Comparison of ENCODE assay signal across 8 cellular contexts in genomic region chr6:26054659-26054936, GRCh38. TPM values are rescaled to one million over a fixed set of nuclear protein-coding genes. Genes with fewer than 3 reads are reported as not detected.
DNase-seq lines count a peak whose midpoint lies in the region; ATAC-seq and TF ChIP-seq lines count a peak whose summit lies in the region.

No MANE protein-coding gene starts in this region.

- no peaks in the 10 kb centered on the region for H3K36me3 ChIP-seq in SJSA1
- no peaks in the 10 kb centered on the region for H3K36me3 ChIP-seq in sigmoid colon

- intact Hi-C loops in sigmoid colon (cut with DNase I): loop anchor here (1.0 to 2.0 kb wide), 2 partner anchors 9 to 22 kb away; a partner anchor contains a TSS

- ATAC-seq in GM21717 (IDR thresholded peaks at IDR 0.05; ENCODE audit: unreplicated experiment) (peak; percentile 0), GM21737 (IDR thresholded peaks at IDR 0.05; ENCODE audit: unreplicated experiment) (no peak)

- H3K27ac ChIP-seq in SJSA1: peak overlapping the region; percentile 91
- peak overlapping the region; percentile 88 to 99 (median 97) for H3K27ac ChIP-seq in sigmoid colon

- no peak for TF ChIP-seq CTCF in fibroblast of mammary gland (conservative IDR thresholded peaks at IDR 0.05; ENCODE audit: control insufficient read depth, insufficient read depth, low read depth, low read length)
- TF ChIP-seq CTCF in sigmoid colon (IDR thresholded peaks at IDR 0.05): no peak

- WGBS in sigmoid colon, 2 donors: 5 to 7% methylated on average over 6 of the region's 6 CpGs

- H3K4me1 ChIP-seq in SJSA1 (replicated peaks): peaks cover 20% of the 10 kb centered on the region
- H3K4me1 ChIP-seq in sigmoid colon: peaks cover 2 to 15% (median 7%) of the 10 kb centered on the region in 4 donors

- DNase-seq in SJSA1 (ENCODE audit: low read depth in 1 of 2, low spot score in 2 of 2) (no peak), fibroblast of mammary gland (ENCODE audit: low read depth) (no peak), sigmoid colon (no peak), NCI-H524 treated with DMSO at 0.1 percent for 48 hours (lab: John Stamatoyannopoulos, UW) (no peak)
- DNase-seq in stimulated activated CD4-positive, alpha-beta T cell treated with anti-CD3 and anti-CD28 coated beads, Interleukin-12 subunit alpha, Interleukin-12 subunit beta, amount 100 ng/mL, for 4 hours: no peak
- DNase-seq in activated CD4-positive, CD25-positive, alpha-beta regulatory T cell (lab: John Stamatoyannopoulos, UW): no peak

- no peak for TF ChIP-seq POLR2A in sigmoid colon (IDR thresholded peaks at IDR 0.05)

- no peaks in the 10 kb centered on the region for H3K9me3 ChIP-seq in SJSA1 (replicated peaks)
- H3K9me3 ChIP-seq in sigmoid colon: no peaks in the 10 kb centered on the region

- no peak for TF ChIP-seq EP300 in sigmoid colon (IDR thresholded peaks at IDR 0.05)

- H3K27me3 ChIP-seq in SJSA1 (replicated peaks) (no peaks in the 10 kb centered on the region), sigmoid colon (no peaks in the 10 kb centered on the region)

- H3K4me3 ChIP-seq in SJSA1 (peak overlapping the region; percentile 50), fibroblast of mammary gland (ENCODE audit: control insufficient read depth, low read depth, low read length) (peak overlapping the region; percentile 91), sigmoid colon (peak overlapping the region; percentile 59 to 83 (median 78))

RNA-seq across cellular contexts. Expression of gene HFE, which starts 32.6 kb away (rescaled TPM):
- 2.6 and 3.5 TPM in 2 replicates for total RNA-seq in SJSA1 (2014; rRNA removed; shearing (Covaris generic))
- 1 to 10 TPM; 4.4 to 7.8 (median 4.9) TPM for total RNA-seq in sigmoid colon
- 1 to 10 TPM; 1.6 to 6.9 (median 1.8) TPM for polyA plus RNA-seq in sigmoid colon
